Comparison of ENCODE assay signal across 22 cellular contexts in the genomic region with DNA sequence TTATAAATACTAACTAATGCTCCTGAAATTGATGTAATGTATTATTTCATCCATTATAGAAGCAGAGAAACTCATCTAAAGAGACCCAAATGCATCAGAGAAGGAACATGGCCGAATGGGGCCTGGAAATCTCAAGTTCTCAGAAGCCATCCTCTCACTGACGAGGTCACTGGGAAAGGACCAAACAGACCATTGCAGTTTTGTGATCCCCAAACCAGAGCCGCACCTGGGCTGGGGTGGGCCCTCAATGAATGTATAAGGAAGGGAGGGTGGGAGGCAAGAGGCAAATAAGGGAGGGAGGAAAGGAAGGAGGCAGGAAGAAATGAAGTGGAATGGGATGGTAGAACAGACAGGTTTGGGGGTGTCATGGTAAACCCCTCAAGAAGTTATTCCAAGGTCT.
"Had no signal": no experiment of that assay in that cellular context is flagged by ENCODE, and none has a peak within 500 bp of the region (broad histone marks: within the 10 kb centered on the region; RNA-seq: fewer than 3 reads in every experiment).

No MANE protein-coding gene starts in this region.

- ATAC-seq: gastrocnemius medialis; lower lobe of right lung; right lobe of liver; stimulated activated naive B cell treated with anti-CD40 and anti-IgM and Interleukin-4, amounts not matched to agents 10 μg/mL and 1 μg/mL and 100 μg/mL, for 72 hours; stimulated activated naive CD8-positive, alpha-beta T cell treated with anti-CD3 and anti-CD28 coated beads, Interleukin-15, amount 100 ng/mL, for 72 hours had no signal

- H3K27ac ChIP-seq: colonic mucosa, dorsolateral prefrontal cortex, epithelial cell of prostate, esophagus muscularis mucosa, gastrocnemius medialis, heart right ventricle, left ventricle myocardium inferior, lower lobe of right lung, parathyroid adenoma, prostate gland, right lobe of liver, skin epidermis, thoracic aorta, transverse colon had no signal

- H3K9me3 ChIP-seq: colonic mucosa, esophagus muscularis mucosa, gastrocnemius medialis, heart right ventricle, left ventricle myocardium inferior, lower lobe of right lung, prostate gland, right lobe of liver, thoracic aorta, transverse colon had no signal

- H3K36me3 ChIP-seq: colonic mucosa, esophagus muscularis mucosa, gastrocnemius medialis, heart right ventricle, left ventricle myocardium inferior, lower lobe of right lung, prostate gland, right lobe of liver, thoracic aorta, transverse colon had no signal

- H3K27me3 ChIP-seq: colonic mucosa, dorsolateral prefrontal cortex, esophagus muscularis mucosa, gastrocnemius medialis, heart right ventricle, right lobe of liver, transverse colon had no signal

- H3K4me3 ChIP-seq: colonic mucosa, dorsolateral prefrontal cortex, esophagus muscularis mucosa, gastrocnemius medialis, heart right ventricle, left ventricle myocardium inferior, lower lobe of right lung, prostate gland, right lobe of liver, skin epidermis, thoracic aorta, transverse colon had no signal

- DNase-seq: colonic mucosa; dorsolateral prefrontal cortex; effector memory CD4-positive, alpha-beta T cell; gastrocnemius medialis; heart right ventricle; hypothalamus; left cardiac atrium; left ventricle myocardium inferior; lower lobe of right lung; naive B cell; right lobe of liver; stimulated activated CD4-positive, alpha-beta T cell treated with anti-CD3 and anti-CD28 coated beads, Interleukin-4, amount 100 ng/mL, for 4 hours; stimulated activated naive B cell treated with anti-CD40 and anti-IgM and Interleukin-4, amounts not matched to agents 10 μg/mL and 1 μg/mL and 100 μg/mL, for 72 hours; substantia nigra; transverse colon had no signal

- H3K4me1 ChIP-seq: prostate gland had no signal
